In the genomic region with DNA sequence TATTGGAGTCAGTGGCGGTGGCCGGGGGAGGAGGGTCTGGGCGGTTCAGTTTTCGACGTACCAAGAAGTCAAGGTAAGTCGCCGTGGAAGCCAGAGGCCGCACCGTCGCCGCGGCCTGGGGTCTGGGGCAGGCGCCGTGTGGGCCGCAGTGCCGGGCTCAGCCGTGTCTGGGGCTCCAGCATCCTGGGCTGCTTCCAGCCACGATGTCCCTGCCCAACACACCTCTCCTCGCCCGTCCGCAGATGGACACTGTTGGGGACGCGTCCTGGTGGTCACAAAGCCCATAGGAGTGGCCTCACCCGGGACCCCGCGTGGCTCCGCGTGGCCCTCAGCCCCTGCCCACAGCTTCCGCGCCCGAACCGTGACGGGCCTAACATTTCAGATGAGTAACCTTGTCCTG, we compare ENCODE assay signal across 29 cellular contexts.
"Had no signal": no experiment of that assay in that cellular context is flagged by ENCODE, and none has a peak within 500 bp of the region (broad histone marks: within the 10 kb centered on the region; RNA-seq: fewer than 3 reads in every experiment).

No MANE protein-coding gene starts in this region.

- H3K36me3 ChIP-seq: transverse colon, uterus had no signal

- H3K27me3 Mint-ChIP-seq: stimulated activated memory B cell treated with anti-CD40 and anti-IgM and Interleukin-4, amounts not matched to agents 10 μg/mL and 1 μg/mL and 100 μg/mL, for 72 hours; stimulated activated naive B cell treated with anti-CD40 and anti-IgM and Interleukin-4, amounts not matched to agents 10 μg/mL and 1 μg/mL and 100 μg/mL, for 72 hours; stimulated activated naive CD8-positive, alpha-beta T cell treated with anti-CD3 and anti-CD28 coated beads, Interleukin-15, amount 100 ng/mL, for 72 hours; stimulated activated naive CD8-positive, alpha-beta T cell treated with anti-CD3 and anti-CD28 coated beads, Interleukin-15, Interleukin-2, amounts not matched to agents 100 ng/mL and 50 ng/mL, for 24 hours had no signal

- H3K4me1 ChIP-seq: stomach, suprapubic skin, testis, thyroid gland, tibial artery, transverse colon, upper lobe of left lung, upper lobe of right lung, uterus, vagina had no signal

- H3K4me3 ChIP-seq: stomach, suprapubic skin, testis, thoracic aorta, thyroid gland, tibial artery, tibial nerve, transverse colon, upper lobe of left lung, upper lobe of right lung, uterus, vagina had no signal

- H3K9me3 ChIP-seq: stomach, suprapubic skin, testis, thoracic aorta, thyroid gland, tibial artery, tibial nerve, transverse colon, upper lobe of left lung, upper lobe of right lung, uterus, vagina had no signal

- H3K27ac Mint-ChIP-seq: stimulated activated effector memory CD8-positive, alpha-beta T cell treated with anti-CD3 and anti-CD28 coated beads, Interleukin-12 subunit alpha, Interleukin-12 subunit beta, amount 100 ng/mL, for 72 hours; stimulated activated memory B cell treated with anti-CD40 and anti-IgM and Interleukin-4, amounts not matched to agents 10 μg/mL and 1 μg/mL and 100 μg/mL, for 72 hours; stimulated activated naive CD8-positive, alpha-beta T cell treated with anti-CD3 and anti-CD28 coated beads, Interleukin-15, Interleukin-2, amounts not matched to agents 100 ng/mL and 50 ng/mL, for 24 hours; type B pancreatic cell had no signal

- H3K4me1 Mint-ChIP-seq: stimulated activated memory B cell treated with anti-CD40 and anti-IgM and Interleukin-4, amounts not matched to agents 10 μg/mL and 1 μg/mL and 100 μg/mL, for 72 hours; stimulated activated naive CD8-positive, alpha-beta T cell treated with anti-CD3 and anti-CD28 coated beads, Interleukin-15, amount 100 ng/mL, for 72 hours had no signal

- DNase-seq: stimulated activated CD4-positive, alpha-beta T cell treated with anti-CD3 and anti-CD28 coated beads, Interleukin-2, amount 100 ng/mL, for 48 hours; stimulated activated CD4-positive, alpha-beta T cell treated with anti-CD3 and anti-CD28 coated beads, Interleukin-4, amount 100 ng/mL, for 1 hour; stimulated activated CD4-positive, alpha-beta T cell treated with anti-CD3 and anti-CD28 coated beads, Interleukin-4, amount 100 ng/mL, for 24 hours; stimulated activated CD4-positive, alpha-beta T cell treated with anti-CD3 and anti-CD28 coated beads, Interleukin-4, amount 100 ng/mL, for 4 hours; stimulated activated CD8-positive, alpha-beta memory T cell treated with anti-CD3 and anti-CD28 coated beads, Interleukin-4, amount 100 ng/mL, for 48 hours; stimulated activated naive B cell treated with anti-CD40 and anti-IgM and Interleukin-4, amounts not matched to agents 10 μg/mL and 1 μg/mL and 100 μg/mL, for 72 hours; stimulated activated naive CD4-positive, alpha-beta T cell; stimulated activated naive CD4-positive, alpha-beta T cell treated with Interleukin-2 at 50 U/mL for 16 hours; stimulated activated naive CD8-positive, alpha-beta T cell treated with anti-CD3 and anti-CD28 coated beads, Interleukin-15, amount 100 ng/mL, for 72 hours; stimulated activated naive CD8-positive, alpha-beta T cell treated with anti-CD3 and anti-CD28 coated beads, Interleukin-15, Interleukin-2, amounts not matched to agents 100 U/mL and 50 U/mL, for 24 hours; stomach; substantia nigra; testis; thyroid gland; tibial artery; transverse colon; trophoblast cell; upper lobe of left lung; upper lobe of right lung; uterus had no signal

- H3K27me3 ChIP-seq: stomach, suprapubic skin, testis, thyroid gland, tibial artery, tibial nerve, transverse colon, upper lobe of left lung, upper lobe of right lung, uterus, vagina had no signal

- FAIRE-seq: urothelium cell line had no signal

- H3K9me3 Mint-ChIP-seq: stimulated activated effector memory CD8-positive, alpha-beta T cell treated with anti-CD3 and anti-CD28 coated beads, Interleukin-12 subunit alpha, Interleukin-12 subunit beta, amount 100 ng/mL, for 72 hours; stimulated activated memory B cell treated with anti-CD40 and anti-IgM and Interleukin-4, amounts not matched to agents 10 μg/mL and 1 μg/mL and 100 μg/mL, for 72 hours; stimulated activated naive B cell treated with anti-CD40 and anti-IgM and Interleukin-4, amounts not matched to agents 10 μg/mL and 1 μg/mL and 100 μg/mL, for 72 hours; stimulated activated naive CD8-positive, alpha-beta T cell treated with anti-CD3 and anti-CD28 coated beads, Interleukin-15, amount 100 ng/mL, for 72 hours; stimulated activated naive CD8-positive, alpha-beta T cell treated with anti-CD3 and anti-CD28 coated beads, Interleukin-15, Interleukin-2, amounts not matched to agents 100 ng/mL and 50 ng/mL, for 24 hours; type B pancreatic cell had no signal

- H3K4me3 Mint-ChIP-seq: stimulated activated effector memory CD8-positive, alpha-beta T cell treated with anti-CD3 and anti-CD28 coated beads, Interleukin-12 subunit alpha, Interleukin-12 subunit beta, amount 100 ng/mL, for 72 hours; stimulated activated memory B cell treated with anti-CD40 and anti-IgM and Interleukin-4, amounts not matched to agents 10 μg/mL and 1 μg/mL and 100 μg/mL, for 72 hours; stimulated activated naive B cell treated with anti-CD40 and anti-IgM and Interleukin-4, amounts not matched to agents 10 μg/mL and 1 μg/mL and 100 μg/mL, for 72 hours; stimulated activated naive CD8-positive, alpha-beta T cell treated with anti-CD3 and anti-CD28 coated beads, Interleukin-15, amount 100 ng/mL, for 72 hours; stimulated activated naive CD8-positive, alpha-beta T cell treated with anti-CD3 and anti-CD28 coated beads, Interleukin-15, Interleukin-2, amounts not matched to agents 100 ng/mL and 50 ng/mL, for 24 hours; type B pancreatic cell had no signal

- ATAC-seq: stimulated activated effector memory CD8-positive, alpha-beta T cell treated with anti-CD3 and anti-CD28 coated beads, Interleukin-12 subunit alpha, Interleukin-12 subunit beta, amount 100 ng/mL, for 72 hours; stimulated activated memory B cell treated with anti-CD40 and anti-IgM and Interleukin-4, amounts not matched to agents 10 μg/mL and 1 μg/mL and 100 μg/mL, for 72 hours; stimulated activated naive B cell treated with anti-CD40 and anti-IgM and Interleukin-4, amounts not matched to agents 10 μg/mL and 1 μg/mL and 100 μg/mL, for 72 hours; stimulated activated naive CD8-positive, alpha-beta T cell treated with anti-CD3 and anti-CD28 coated beads, Interleukin-15, amount 100 ng/mL, for 72 hours; stimulated activated naive CD8-positive, alpha-beta T cell treated with anti-CD3 and anti-CD28 coated beads, Interleukin-15, Interleukin-2, amounts not matched to agents 100 U/mL and 50 U/mL, for 24 hours; upper lobe of right lung had no signal

- H3K27ac ChIP-seq: stomach, suprapubic skin, testis, thoracic aorta, thyroid gland, tibial artery, tibial nerve, transverse colon, upper lobe of left lung, upper lobe of right lung, uterus, vagina had no signal
